ENCODE assay signal across 30 cellular contexts in genomic region chr13:60727140-60727539, GRCh38.
"Had no signal": no experiment of that assay in that cellular context is flagged by ENCODE, and none has a peak within 500 bp of the region (broad histone marks: within the 10 kb centered on the region; RNA-seq: fewer than 3 reads in every experiment).

No MANE protein-coding gene starts in this region.

- H3K4me3 Mint-ChIP-seq: immature natural killer cell; naive thymus-derived CD8-positive, alpha-beta T cell; nephron; neural crest cell; stimulated activated naive B cell treated with anti-CD40 and anti-IgM and Interleukin-4, amounts not matched to agents 10 μg/mL and 1 μg/mL and 100 μg/mL, for 72 hours had no signal

- H3K4me3 ChIP-seq: left lung, lower lobe of right lung, pancreas, prostate gland, skin epidermis, spleen, suprapubic skin, thoracic aorta, tibial artery, uterus had no signal

- H3K27ac ChIP-seq: left lung, lower lobe of right lung, pancreas, prostate gland, skin epidermis, spleen, suprapubic skin, thoracic aorta, tibial artery, uterus had no signal

- H3K27me3 ChIP-seq: left lung, pancreas, spleen, suprapubic skin, tibial artery, uterus had no signal

- H3K36me3 Mint-ChIP-seq: immature natural killer cell; naive thymus-derived CD8-positive, alpha-beta T cell; stimulated activated naive B cell treated with anti-CD40 and anti-IgM and Interleukin-4, amounts not matched to agents 10 μg/mL and 1 μg/mL and 100 μg/mL, for 72 hours had no signal

- DNase-seq: hippocampal formation; immature natural killer cell; kidney; left colon; left lung; lower lobe of right lung; mammary epithelial cell; mesenchymal stem cell; naive thymus-derived CD8-positive, alpha-beta T cell; nucleus accumbens; pancreas; posterior cingulate gyrus; retina; right cardiac atrium; spleen; stimulated activated CD4-positive, alpha-beta T cell treated with anti-CD3 and anti-CD28 coated beads, Interleukin-4, amount 100 ng/mL, for 4 hours; stimulated activated CD8-positive, alpha-beta memory T cell treated with anti-CD3 and anti-CD28 coated beads, Interleukin-4, amount 100 ng/mL, for 48 hours; stimulated activated naive B cell treated with anti-CD40 and anti-IgM and Interleukin-4, amounts not matched to agents 10 μg/mL and 1 μg/mL and 100 μg/mL, for 72 hours; stimulated activated naive CD8-positive, alpha-beta T cell treated with anti-CD3 and anti-CD28 coated beads, Interleukin-15, Interleukin-2, amounts not matched to agents 100 U/mL and 50 U/mL, for 24 hours; tibial artery; trophoblast cell; uterus had no signal

- H3K9me3 ChIP-seq: left lung, lower lobe of right lung, pancreas, prostate gland, spleen, suprapubic skin, thoracic aorta, tibial artery, uterus had no signal

- ATAC-seq: left colon; left lung; lower lobe of right lung; naive thymus-derived CD8-positive, alpha-beta T cell; pancreas; right cardiac atrium; sciatic nerve; stimulated activated naive CD8-positive, alpha-beta T cell treated with anti-CD3 and anti-CD28 coated beads, Interleukin-15, Interleukin-2, amounts not matched to agents 100 U/mL and 50 U/mL, for 24 hours had no signal

- H3K27me3 Mint-ChIP-seq: naive thymus-derived CD8-positive, alpha-beta T cell; stimulated activated naive B cell treated with anti-CD40 and anti-IgM and Interleukin-4, amounts not matched to agents 10 μg/mL and 1 μg/mL and 100 μg/mL, for 72 hours had no signal

- H3K9me3 Mint-ChIP-seq: nephron, neural crest cell had no signal

- FAIRE-seq: islet of Langerhans, kidney, pancreas had no signal

- H3K4me1 ChIP-seq: left lung, lower lobe of right lung, pancreas, prostate gland, spleen, suprapubic skin, tibial artery, uterus had no signal

- H3K27ac Mint-ChIP-seq: immature natural killer cell; naive thymus-derived CD8-positive, alpha-beta T cell; nephron; stimulated activated naive B cell treated with anti-CD40 and anti-IgM and Interleukin-4, amounts not matched to agents 10 μg/mL and 1 μg/mL and 100 μg/mL, for 72 hours had no signal

- H3K36me3 ChIP-seq: left lung, lower lobe of right lung, pancreas, prostate gland, spleen, suprapubic skin, thoracic aorta, tibial artery, uterus had no signal

- H3K4me1 Mint-ChIP-seq: immature natural killer cell; naive thymus-derived CD8-positive, alpha-beta T cell; nephron; neural crest cell; stimulated activated naive B cell treated with anti-CD40 and anti-IgM and Interleukin-4, amounts not matched to agents 10 μg/mL and 1 μg/mL and 100 μg/mL, for 72 hours had no signal
